In the genomic region with DNA sequence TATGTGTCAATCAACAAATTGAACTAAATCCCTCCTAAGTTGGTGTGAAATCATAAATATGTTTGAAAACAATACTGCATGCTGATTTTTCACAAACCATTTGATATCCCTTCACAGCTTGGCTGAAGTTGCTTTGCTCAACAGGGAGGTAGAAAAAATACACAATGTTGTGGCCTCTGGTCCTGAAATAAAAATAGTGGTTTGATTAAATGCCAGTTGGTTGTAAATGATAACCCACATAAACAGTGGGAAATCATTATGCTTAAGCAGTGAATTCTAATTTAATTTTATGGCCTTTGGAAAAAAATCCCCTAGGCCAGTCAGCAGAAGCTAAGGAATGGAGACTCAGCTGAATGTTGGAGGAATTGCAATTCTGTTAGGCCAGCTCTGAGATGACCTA, we compare ENCODE assay signal across 20 cellular contexts.
DNase-seq lines count a peak whose midpoint lies in the region; ATAC-seq and TF ChIP-seq lines count a peak whose summit lies in the region.
"Had no signal": no experiment of that assay in that cellular context is flagged by ENCODE, and none has a peak within 500 bp of the region (broad histone marks: within the 10 kb centered on the region; RNA-seq: fewer than 3 reads in every experiment).

No MANE protein-coding gene starts in this region.

- peaks cover 41% of the 10 kb centered on the region for H3K4me1 Mint-ChIP-seq in Calu3 (ENCODE audit: low read depth, unreplicated experiment)
- H3K4me1 Mint-ChIP-seq: CD14-positive monocyte had no signal

- no peaks in the 10 kb centered on the region for H3K9me3 ChIP-seq in lower lobe of right lung
- H3K9me3 ChIP-seq: HAP-1 had no signal

- H3K4me1 ChIP-seq in lower lobe of right lung = no peaks in the 10 kb centered on the region

- H3K36me3 ChIP-seq in lower lobe of right lung = no peaks in the 10 kb centered on the region
- H3K36me3 ChIP-seq: HAP-1 had no signal

- H3K27me3 ChIP-seq in lower lobe of right lung (ENCODE audit: low read depth) = no peaks in the 10 kb centered on the region

- H3K9me3 Mint-ChIP-seq in Calu3 (ENCODE audit: low read depth, unreplicated experiment) = no peaks in the 10 kb centered on the region

- no peak for DNase-seq in Calu3
- DNase-seq in HEK293T (ENCODE audit: extremely low spot score) = no peak
- DNase-seq in astrocyte of the spinal cord (ENCODE audit: low read depth, low spot score) = peak; percentile 32
- DNase-seq in OCI-M1 (lab: John Stamatoyannopoulos, UW) = no peak
- DNase-seq in lower lobe of right lung = no peak
- DNase-seq: ACHN, AML-193, GM23248, Karpas-422, MM.1S, NCI-H1048, NCI-H1417 treated with DMSO at 0.1 percent for 48 hours, NCI-H187, NCI-H446, NCI-H526 had no signal

- no peaks in the 10 kb centered on the region for H3K27me3 Mint-ChIP-seq in Calu3 (ENCODE audit: unreplicated experiment)

- H3K4me3 Mint-ChIP-seq in Calu3 (ENCODE audit: low read depth, unreplicated experiment) = no peak overlapping the region
- H3K4me3 Mint-ChIP-seq: CD14-positive monocyte had no signal

- CTCF ChIA-PET in Calu3 (lab: Charles Lee) (no interaction called here), HEK293T (lab: Yijun Ruan, JAX) (no interaction called here)

- POLR2A ChIA-PET in HEK293T (lab: Yijun Ruan, JAX) = no interaction called here

- ATAC-seq in GM21528 (IDR thresholded peaks at IDR 0.05; ENCODE audit: low FRiP score, unreplicated experiment) (no peak), lower lobe of right lung (no peak), HG02610 (IDR thresholded peaks at IDR 0.05; ENCODE audit: unreplicated experiment) (no peak)
- ATAC-seq: Right ventricle myocardium inferior had no signal

- intact Hi-C loops in Calu3 (cut with micrococcal nuclease; ENCODE audit: unreplicated experiment) = loop anchor here (5.0 to 10.0 kb wide), 5 partner anchors 46 to 606 kb away; no protein-coding TSS in a partner anchor
- intact Hi-C loops in lower lobe of right lung (cut with DNase I) = no loop called here

- peaks cover 6% of the 10 kb centered on the region for H3K36me3 Mint-ChIP-seq in Calu3 (ENCODE audit: insufficient read depth, unreplicated experiment)
- H3K36me3 Mint-ChIP-seq: CD14-positive monocyte had no signal

- no peak overlapping the region for H3K4me3 ChIP-seq in astrocyte of the spinal cord (ENCODE audit: low read depth, low read length)
- H3K4me3 ChIP-seq in lower lobe of right lung = no peak overlapping the region
- H3K4me3 ChIP-seq: GM23248, HAP-1 had no signal

- in situ Hi-C loops in astrocyte of the spinal cord (cut with HindIII; ENCODE audit: low sequenced_read_pairs) = no loop called here

- TF ChIP-seq CTCF in Calu3 (IDR thresholded peaks at IDR 0.05; ENCODE audit: unreplicated experiment) (no peak), astrocyte of the spinal cord (IDR thresholded peaks at IDR 0.05; ENCODE audit: low read depth, low read length) (no peak), lower lobe of right lung (IDR thresholded peaks at IDR 0.05) (no peak)

- no peak overlapping the region for H3K27ac ChIP-seq in lower lobe of right lung
- H3K27ac ChIP-seq: GM23248 had no signal

- peak overlapping the region; percentile 87 for H3K27ac Mint-ChIP-seq in Calu3 (ENCODE audit: unreplicated experiment)
- H3K27ac Mint-ChIP-seq: CD14-positive monocyte had no signal

- no TSS peak for BruUV-seq in Calu3 (replicated peaks; lab: Mats Ljungman, UMichigan)

TF ChIP-seq in HEK293T, 16 proteins besides CTCF, POLR2A, EP300 and RAD21:
- no peak for TF ChIP-seq L3MBTL2 (conservative IDR thresholded peaks at IDR 0.05)
- peak; percentile 62 for TF ChIP-seq PKNOX1 (IDR thresholded peaks at IDR 0.05)
